In the genomic region with DNA sequence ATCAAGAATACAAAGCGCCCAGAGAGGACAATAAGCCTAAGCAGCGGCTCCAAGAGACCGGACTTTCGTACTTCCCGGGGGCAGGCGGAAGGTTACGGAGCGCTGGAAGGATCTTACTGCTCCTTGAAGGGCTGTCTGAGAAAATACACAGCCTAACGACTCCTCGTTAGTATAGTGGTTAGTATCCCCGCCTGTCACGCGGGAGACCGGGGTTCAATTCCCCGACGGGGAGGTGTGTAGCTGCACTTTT, we compare ENCODE assay signal across 8 cellular contexts. TPM values are rescaled to one million over a fixed set of nuclear protein-coding genes. Genes with fewer than 3 reads are reported as not detected.
DNase-seq lines count a peak whose midpoint lies in the region; ATAC-seq and TF ChIP-seq lines count a peak whose summit lies in the region.

No MANE protein-coding gene starts in this region.

- no peaks in the 10 kb centered on the region for H3K36me3 ChIP-seq in left lung

- H3K27ac Mint-ChIP-seq in dendritic cell treated with granulocyte-macrophage colony-stimulating factor and Interleukin-4, amounts not matched to agents 40 ng/mL and 50 ng/mL, for 4 days, result peak overlapping the region; percentile 94

- H3K27me3 ChIP-seq in left lung, result no peaks in the 10 kb centered on the region

- no peak for TF ChIP-seq CTCF in left lung (IDR thresholded peaks at IDR 0.05)

- peak; percentile 61 for ATAC-seq in GM18868 (IDR thresholded peaks at IDR 0.05; ENCODE audit: unreplicated experiment)
- peak; percentile 57 for ATAC-seq in HG03135 (IDR thresholded peaks at IDR 0.05; ENCODE audit: unreplicated experiment)
- peak; percentile 90 for ATAC-seq in left lung

- no peaks in the 10 kb centered on the region for H3K27me3 Mint-ChIP-seq in dendritic cell treated with granulocyte-macrophage colony-stimulating factor and Interleukin-4, amounts not matched to agents 40 ng/mL and 50 ng/mL, for 4 days

- H3K27ac ChIP-seq in left lung, result peak overlapping the region; percentile 96 to 97

- intact Hi-C loops in dendritic cell treated with granulocyte-macrophage colony-stimulating factor and Interleukin-4, amounts not matched to agents 40 ng/mL and 50 ng/mL, for 4 days (cut with micrococcal nuclease), result loop anchor here (1.0 to 5.0 kb wide), 3 partner anchors 12 to 61 kb away; a partner anchor contains a TSS
- intact Hi-C loops in left lung (cut with DNase I), result no loop called here

- H3K4me3 ChIP-seq in left lung, result peak overlapping the region; percentile 50 to 69

- H3K4me1 ChIP-seq in left lung, result peaks cover 4 to 8% of the 10 kb centered on the region in 2 donors

- peak; percentile 74 for DNase-seq in AG08396 (ENCODE audit: low spot score)
- peak; percentile 85 for DNase-seq in NCI-H446 treated with DMSO at 0.1 percent for 48 hours (lab: John Stamatoyannopoulos, UW)
- DNase-seq in activated CD4-positive, alpha-beta T cell treated with anti-CD3 and anti-CD28 coated beads, Interleukin-2, amount 50 U/mL, for 1 hour, result peak; percentile 81
- peak; percentile 89 for DNase-seq in left lung
- peak; percentile 96 to 97 for DNase-seq in stimulated activated CD4-positive, alpha-beta T cell treated with anti-CD3 and anti-CD28 coated beads, Interleukin-2, amount 100 ng/mL, for 48 hours

- no peaks in the 10 kb centered on the region for H3K9me3 ChIP-seq in left lung

- no peaks in the 10 kb centered on the region for H3K9me3 Mint-ChIP-seq in dendritic cell treated with granulocyte-macrophage colony-stimulating factor and Interleukin-4, amounts not matched to agents 40 ng/mL and 50 ng/mL, for 4 days

- no peaks in the 10 kb centered on the region for H3K36me3 Mint-ChIP-seq in dendritic cell treated with granulocyte-macrophage colony-stimulating factor and Interleukin-4, amounts not matched to agents 40 ng/mL and 50 ng/mL, for 4 days (ENCODE audit: low read depth)

- H3K4me3 Mint-ChIP-seq in dendritic cell treated with granulocyte-macrophage colony-stimulating factor and Interleukin-4, amounts not matched to agents 40 ng/mL and 50 ng/mL, for 4 days, result peak overlapping the region; percentile 89

- H3K4me1 Mint-ChIP-seq in dendritic cell treated with granulocyte-macrophage colony-stimulating factor and Interleukin-4, amounts not matched to agents 40 ng/mL and 50 ng/mL, for 4 days (ENCODE audit: low read depth), result peaks cover 12% of the 10 kb centered on the region

RNA-seq across cellular contexts. Expression of a gene that starts 12.1 kb away (rescaled TPM):
- 10 to 100 TPM; 53.4 to 60.2 TPM for total RNA-seq in left lung

Comparison
In these comparisons a context has a peak if more than half of its experiments do, and no peak if none do; other contexts are left out.
1. Peak in every context shown above with its lines: DNase-seq, ATAC-seq, H3K4me3 ChIP-seq and H3K27ac ChIP-seq.